Comparison of ENCODE assay signal across 8 cellular contexts in genomic region chr19:1864480-1865171, GRCh38. TPM values are rescaled to one million over a fixed set of nuclear protein-coding genes. Genes with fewer than 3 reads are reported as not detected.
DNase-seq lines count a peak whose midpoint lies in the region; ATAC-seq and TF ChIP-seq lines count a peak whose summit lies in the region.

No MANE protein-coding gene starts in this region.

- H3K9me3 ChIP-seq in Caco-2: no peaks in the 10 kb centered on the region
- no peaks in the 10 kb centered on the region for H3K9me3 ChIP-seq in lower lobe of right lung

- H3K27me3 ChIP-seq in Caco-2 (replicated peaks; ENCODE audit: control insufficient read depth, insufficient read depth, low read length): no peaks in the 10 kb centered on the region
- no peaks in the 10 kb centered on the region for H3K27me3 ChIP-seq in lower lobe of right lung (ENCODE audit: low read depth)

- BruUV-seq in Caco-2 (replicated peaks; lab: Mats Ljungman, UMichigan): TSS peak; percentile 83

- ATAC-seq in GM21360 (IDR thresholded peaks at IDR 0.05; ENCODE audit: unreplicated experiment) (peak; percentile 24), lower lobe of right lung (peak; percentile 82), GM19324 (IDR thresholded peaks at IDR 0.05; ENCODE audit: low FRiP score, unreplicated experiment) (no peak)
- peak; percentile 59 for ATAC-seq in stimulated activated effector memory CD8-positive, alpha-beta T cell treated with anti-CD3 and anti-CD28 coated beads, Interleukin-12 subunit alpha, Interleukin-12 subunit beta, amount 100 ng/mL, for 72 hours

- POLR2A ChIA-PET in Caco-2 (lab: Charles Lee): interaction anchor here (0.6 to 1.5 kb wide), 6 partner anchors 10 to 26 kb away, joined by 3 to 12 read pairs (median 8); partner anchors contain the start of gene ABHD17A

- peaks cover 20% of the 10 kb centered on the region for H3K36me3 Mint-ChIP-seq in Caco-2 (ENCODE audit: insufficient read depth, unreplicated experiment)
- peaks cover 24% of the 10 kb centered on the region for H3K36me3 Mint-ChIP-seq in stimulated activated effector memory CD8-positive, alpha-beta T cell treated with anti-CD3 and anti-CD28 coated beads, Interleukin-12 subunit alpha, Interleukin-12 subunit beta, amount 100 ng/mL, for 72 hours

- intact Hi-C loops in Caco-2 (cut with micrococcal nuclease; ENCODE audit: unreplicated experiment): loop anchor here (1.0 kb wide), 1 partner anchor 41 kb away; the partner anchor contains the start of genes ADAT3 and SCAMP4
- intact Hi-C loops in lower lobe of right lung (cut with DNase I): no loop called here

- H3K27ac ChIP-seq in lower lobe of right lung: peak overlapping the region; percentile 90

- DNase-seq in Caco-2: peak; percentile 83 to 89
- DNase-seq in Kasumi-1 (lab: John Stamatoyannopoulos, UW): peak; percentile 43
- DNase-seq in activated CD4-positive, CD25-positive, alpha-beta regulatory T cell treated with anti-CD3 and anti-CD28 coated beads, Interleukin-2, amount 50 U/mL, for 72 hours: peak; percentile 73
- DNase-seq in effector CD4-positive, alpha-beta T cell: peak; percentile 38
- peak; percentile 86 for DNase-seq in lower lobe of right lung
- peak; percentile 73 to 85 for DNase-seq in stimulated activated effector memory CD8-positive, alpha-beta T cell treated with anti-CD3 and anti-CD28 coated beads, Interleukin-12 subunit alpha, Interleukin-12 subunit beta, amount 100 ng/mL, for 72 hours (ENCODE audit: low spot score in 2 of 2)

- H3K36me3 ChIP-seq in Caco-2 (ENCODE audit: control insufficient read depth, insufficient read depth, low read length): no peaks in the 10 kb centered on the region
- no peaks in the 10 kb centered on the region for H3K36me3 ChIP-seq in lower lobe of right lung

- H3K27ac Mint-ChIP-seq in Caco-2 (ENCODE audit: unreplicated experiment): peak overlapping the region; percentile 42
- H3K27ac Mint-ChIP-seq in stimulated activated effector memory CD8-positive, alpha-beta T cell treated with anti-CD3 and anti-CD28 coated beads, Interleukin-12 subunit alpha, Interleukin-12 subunit beta, amount 100 ng/mL, for 72 hours: peak overlapping the region; percentile 84

- H3K9me3 Mint-ChIP-seq in Caco-2 (ENCODE audit: unreplicated experiment): no peaks in the 10 kb centered on the region
- no peaks in the 10 kb centered on the region for H3K9me3 Mint-ChIP-seq in stimulated activated effector memory CD8-positive, alpha-beta T cell treated with anti-CD3 and anti-CD28 coated beads, Interleukin-12 subunit alpha, Interleukin-12 subunit beta, amount 100 ng/mL, for 72 hours

- peaks cover 27% of the 10 kb centered on the region for H3K4me1 ChIP-seq in Caco-2
- peaks cover 36% of the 10 kb centered on the region for H3K4me1 ChIP-seq in lower lobe of right lung

- CTCF ChIA-PET in Caco-2 (lab: Charles Lee): interaction anchor here (0.6 to 1.3 kb wide), 8 partner anchors 10 to 71 kb away, joined by 3 to 8 read pairs (median 3); partner anchors contain the start of gene ABHD17A

- peak overlapping the region; percentile 67 for H3K4me3 Mint-ChIP-seq in Caco-2 (ENCODE audit: unreplicated experiment)
- peak overlapping the region; percentile 71 for H3K4me3 Mint-ChIP-seq in stimulated activated effector memory CD8-positive, alpha-beta T cell treated with anti-CD3 and anti-CD28 coated beads, Interleukin-12 subunit alpha, Interleukin-12 subunit beta, amount 100 ng/mL, for 72 hours

- H3K4me3 ChIP-seq in Caco-2 (ENCODE audit: low read depth, low read length): peak overlapping the region; percentile 64
- H3K4me3 ChIP-seq in lower lobe of right lung: peak overlapping the region; percentile 80

- no peaks in the 10 kb centered on the region for H3K27me3 Mint-ChIP-seq in Caco-2 (ENCODE audit: insufficient read depth, unreplicated experiment)

- TF ChIP-seq CTCF in Caco-2 (IDR thresholded peaks at IDR 0.05; ENCODE audit: insufficient read depth in 1 of 2, low read depth in 1 of 2, low read length in 1 of 2, severe bottlenecking in 1 of 2, unreplicated experiment in 1 of 2): peak; percentile 70 to 73
- TF ChIP-seq CTCF in lower lobe of right lung (IDR thresholded peaks at IDR 0.05): peak; percentile 79

- H3K4me1 Mint-ChIP-seq in Caco-2 (ENCODE audit: low read depth, unreplicated experiment): peaks cover 5% of the 10 kb centered on the region
- peaks cover 32% of the 10 kb centered on the region for H3K4me1 Mint-ChIP-seq in stimulated activated effector memory CD8-positive, alpha-beta T cell treated with anti-CD3 and anti-CD28 coated beads, Interleukin-12 subunit alpha, Interleukin-12 subunit beta, amount 100 ng/mL, for 72 hours

RNA-seq across cellular contexts. Expression of gene KLF16, which starts 1.2 kb away (rescaled TPM):
- total RNA-seq in Caco-2 (2022): 26.5 and 26.8 TPM in 2 replicates
- total RNA-seq in lower lobe of right lung: 22.2 TPM

RNA-seq across cellular contexts. Expression of gene REXO1, which starts 16.3 kb away (rescaled TPM):
- 43.0 and 46.6 TPM in 2 replicates for total RNA-seq in Caco-2 (2022)
- total RNA-seq in lower lobe of right lung: 29.1 TPM

RNA-seq across cellular contexts. Expression of gene ABHD17A, which starts 20.7 kb away (rescaled TPM):
- total RNA-seq in Caco-2 (2022) (47.7 and 51.8 TPM in 2 replicates), lower lobe of right lung (76.4 TPM)

RNA-seq across cellular contexts. Expression of gene ADAT3, which starts 40.6 kb away (rescaled TPM):
- total RNA-seq in Caco-2 (2022) (12.6 and 14.0 TPM in 2 replicates), lower lobe of right lung (6.2 TPM)

RNA-seq across cellular contexts. Expression of gene SCAMP4, which starts 40.6 kb away (rescaled TPM):
- total RNA-seq in Caco-2 (2022) (78.3 and 84.1 TPM in 2 replicates), lower lobe of right lung (65.0 TPM)
